In the genomic region with DNA sequence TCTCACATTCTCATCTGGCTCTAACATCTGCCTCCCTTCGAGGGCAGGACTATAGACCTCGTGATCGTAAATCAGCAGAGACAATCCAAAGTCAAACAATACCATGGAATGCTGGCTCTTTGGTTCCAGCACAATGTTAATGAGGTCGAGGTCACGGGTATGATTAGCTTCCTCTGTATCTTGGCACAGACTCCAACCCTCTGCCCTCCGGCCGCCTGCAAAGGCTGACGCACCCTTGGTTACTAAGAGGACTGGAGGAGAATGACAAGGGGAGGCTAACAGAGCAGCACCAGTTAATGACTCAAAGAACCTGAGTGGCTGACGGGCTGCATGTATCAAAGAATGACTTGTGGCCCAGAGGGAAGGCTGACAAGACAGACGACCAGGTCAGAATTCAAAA, we compare ENCODE assay signal across 8 cellular contexts. TPM values are rescaled to one million over a fixed set of nuclear protein-coding genes. Genes with fewer than 3 reads are reported as not detected.
DNase-seq lines count a peak whose midpoint lies in the region; ATAC-seq and TF ChIP-seq lines count a peak whose summit lies in the region.

No MANE protein-coding gene starts in this region.

- WGBS in right lobe of liver (ENCODE audit: insufficient coverage, low coverage, low lambda C conversion rate, missing lambda C conversion rate): 52% methylated on average over 10 of the region's 10 CpGs

- H3K27ac ChIP-seq in right lobe of liver (no peak overlapping the region), vagina (peak overlapping the region; percentile 54)

- ATAC-seq in right lobe of liver: peak; percentile 76 to 88 (median 82)

- intact Hi-C loops in right lobe of liver (cut with DNase I) (no loop called here), vagina (cut with DNase I) (no loop called here)

- TF ChIP-seq POLR2A in right lobe of liver (IDR thresholded peaks at IDR 0.05): no peak
- TF ChIP-seq POLR2A in vagina (IDR thresholded peaks at IDR 0.05): no peak

- H3K36me3 ChIP-seq in right lobe of liver: no peaks in the 10 kb centered on the region
- H3K36me3 ChIP-seq in vagina: no peaks in the 10 kb centered on the region

- H3K9me3 ChIP-seq in right lobe of liver (no peaks in the 10 kb centered on the region), vagina (no peaks in the 10 kb centered on the region)

- no peak for TF ChIP-seq CTCF in choroid plexus epithelial cell (conservative IDR thresholded peaks at IDR 0.05; ENCODE audit: low read depth, low read length)
- TF ChIP-seq CTCF in right lobe of liver (IDR thresholded peaks at IDR 0.05): no peak
- TF ChIP-seq CTCF in vagina (IDR thresholded peaks at IDR 0.05): no peak

- H3K4me3 ChIP-seq in choroid plexus epithelial cell (ENCODE audit: low read depth, low read length): no peak overlapping the region
- H3K4me3 ChIP-seq in right lobe of liver: no peak overlapping the region
- H3K4me3 ChIP-seq in vagina: no peak overlapping the region

- H3K4me1 ChIP-seq in right lobe of liver: no peaks in the 10 kb centered on the region
- peaks cover 56% of the 10 kb centered on the region for H3K4me1 ChIP-seq in vagina

- H3K27me3 ChIP-seq in right lobe of liver (no peaks in the 10 kb centered on the region), vagina (no peaks in the 10 kb centered on the region)

- DNase-seq in NCI-H1417 (lab: John Stamatoyannopoulos, UW) (peak; percentile 3 to 65 (median 19)), NCI-H1417 treated with DMSO at 0.1 percent for 48 hours (lab: John Stamatoyannopoulos, UW) (no peak), choroid plexus epithelial cell (ENCODE audit: low read depth) (peak; percentile 80), right lobe of liver (peak in 1 of 3 donors; percentile 56), vagina (ENCODE audit: extremely low spot score in 2 of 2) (peak in 1 of 2 donors; percentile 93), HUDEP-2 (lab: John Stamatoyannopoulos, UW; ENCODE audit: unreplicated experiment in 76 of 76) (no peak), NCI-H1436 treated with DMSO at 0.1 percent for 48 hours (lab: John Stamatoyannopoulos, UW) (no peak), NCI-H2171 (lab: John Stamatoyannopoulos, UW) (no peak)

RNA-seq across cellular contexts. Expression of a gene that starts 10.1 kb away (rescaled TPM):
- 10 to 100 TPM in 1 of 6 experiments, 1 to 10 TPM in 5; 2.6 to 11.8 (median 4.3) TPM for total RNA-seq in right lobe of liver
- total RNA-seq in vagina: 24.8 TPM

Comparison
In these comparisons a context has a peak if more than half of its experiments do, and no peak if none do; other contexts are left out.
1. DNase-seq: peak in NCI-H1417 (3 of 3) and choroid plexus epithelial cell (single experiment); none in NCI-H1417 treated with DMSO at 0.1 percent for 48 hours (single experiment), HUDEP-2 (0 of 76), NCI-H1436 treated with DMSO at 0.1 percent for 48 hours (single experiment) and NCI-H2171 (single experiment).